Comparison of ENCODE assay signal across 1 cellular context in the genomic region with DNA sequence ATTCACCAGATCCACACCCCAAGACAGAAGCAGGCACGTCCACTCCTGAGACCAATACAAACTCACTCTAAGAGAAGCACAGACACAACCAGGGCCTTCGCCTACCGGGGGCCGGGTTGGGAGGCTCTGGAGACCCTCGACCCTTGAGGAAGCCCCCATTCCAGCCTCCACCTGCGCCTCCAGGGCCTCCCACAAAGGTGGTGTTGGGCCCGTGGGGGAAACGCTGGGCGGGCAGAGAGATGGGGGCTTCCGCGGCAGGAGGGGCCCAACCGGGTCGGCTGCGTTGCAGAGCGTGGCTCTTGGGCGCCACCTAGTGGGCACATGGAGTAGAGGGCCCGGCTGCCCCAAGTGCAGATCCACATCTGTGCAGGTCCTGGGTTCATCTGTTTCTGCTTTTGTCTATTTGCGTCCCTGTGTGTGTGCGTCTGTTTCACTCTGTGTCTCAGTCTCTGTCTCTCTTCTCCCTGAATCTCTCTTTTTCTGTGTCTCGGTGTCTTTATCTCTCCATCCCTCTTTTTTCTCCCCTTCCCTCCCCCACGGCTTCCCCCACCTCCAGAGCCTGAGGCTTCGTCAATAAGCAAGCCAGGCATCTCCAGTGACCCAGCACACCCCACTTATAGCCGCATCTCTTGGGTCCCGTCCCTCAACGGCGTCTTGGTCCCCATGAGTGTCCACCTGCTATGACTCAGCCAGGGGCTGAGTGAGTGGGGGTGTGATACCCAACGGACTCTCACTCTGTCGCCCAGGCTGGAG.
TF ChIP-seq lines count a peak whose summit lies in the region.

No MANE protein-coding gene starts in this region.

TF ChIP-seq in K562, 482 proteins besides CTCF, POLR2A, EP300 and RAD21 (continued from another document and continues in another):
- TF ChIP-seq ZNF609 (CRISPR knock-in tag; IDR thresholded peaks at IDR 0.05; ENCODE audit: borderline replicate concordance) = 0 out of 2 replicates have a peak, but pooled peaks have one; percentile 33
- TF ChIP-seq HMGXB4 (CRISPR knock-in tag; IDR thresholded peaks at IDR 0.05) = no peak
- no peak for TF ChIP-seq SREBF2 (CRISPR knock-in tag; IDR thresholded peaks at IDR 0.05)
- TF ChIP-seq U2AF1 (optimal IDR thresholded peaks at IDR 0.05; ENCODE audit: low read depth, low read length) = no peak
- TF ChIP-seq EWSR1 (IDR thresholded peaks at IDR 0.05; ENCODE audit: borderline replicate concordance, low read depth, partially characterized antibody) = no peak
- TF ChIP-seq, protein P1, sequence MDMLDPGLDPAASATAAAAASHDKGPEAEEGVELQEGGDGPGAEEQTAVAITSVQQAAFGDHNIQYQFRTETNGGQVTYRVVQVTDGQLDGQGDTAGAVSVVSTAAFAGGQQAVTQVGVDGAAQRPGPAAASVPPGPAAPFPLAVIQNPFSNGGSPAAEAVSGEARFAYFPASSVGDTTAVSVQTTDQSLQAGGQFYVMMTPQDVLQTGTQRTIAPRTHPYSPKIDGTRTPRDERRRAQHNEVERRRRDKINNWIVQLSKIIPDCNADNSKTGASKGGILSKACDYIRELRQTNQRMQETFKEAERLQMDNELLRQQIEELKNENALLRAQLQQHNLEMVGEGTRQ (CRISPR knock-in tag; IDR thresholded peaks at IDR 0.05) = no peak
- no peak for TF ChIP-seq ZBTB26 (CRISPR knock-in tag; IDR thresholded peaks at IDR 0.05)
- no peak for TF ChIP-seq ZNF354B (CRISPR knock-in tag; IDR thresholded peaks at IDR 0.05)
- TF ChIP-seq MECOM (CRISPR knock-in tag; IDR thresholded peaks at IDR 0.05) = no peak
- TF ChIP-seq HDAC8 (tag; IDR thresholded peaks at IDR 0.05) = no peak
- TF ChIP-seq TEAD4 (IDR thresholded peaks at IDR 0.05; ENCODE audit: low read length) = no peak
- TF ChIP-seq TEAD4 (CRISPR knock-in tag; IDR thresholded peaks at IDR 0.05; ENCODE audit: borderline replicate concordance) = no peak
- no peak for TF ChIP-seq PCBP1 (IDR thresholded peaks at IDR 0.05; ENCODE audit: low read depth, low read length, poor library complexity, severe bottlenecking)
- TF ChIP-seq CCNT2 (IDR thresholded peaks at IDR 0.05; ENCODE audit: borderline replicate concordance, extremely low read depth, insufficient read length, low read depth, low read length) = no peak
- TF ChIP-seq TCF7 (IDR thresholded peaks at IDR 0.05; ENCODE audit: borderline replicate concordance) = no peak
- no peak for TF ChIP-seq FOXO4 (CRISPR knock-in tag; IDR thresholded peaks at IDR 0.05)
- no peak for TF ChIP-seq GTF3C2 (IDR thresholded peaks at IDR 0.05; ENCODE audit: borderline replicate concordance, extremely low read depth, insufficient read length)
- TF ChIP-seq, protein P2, sequence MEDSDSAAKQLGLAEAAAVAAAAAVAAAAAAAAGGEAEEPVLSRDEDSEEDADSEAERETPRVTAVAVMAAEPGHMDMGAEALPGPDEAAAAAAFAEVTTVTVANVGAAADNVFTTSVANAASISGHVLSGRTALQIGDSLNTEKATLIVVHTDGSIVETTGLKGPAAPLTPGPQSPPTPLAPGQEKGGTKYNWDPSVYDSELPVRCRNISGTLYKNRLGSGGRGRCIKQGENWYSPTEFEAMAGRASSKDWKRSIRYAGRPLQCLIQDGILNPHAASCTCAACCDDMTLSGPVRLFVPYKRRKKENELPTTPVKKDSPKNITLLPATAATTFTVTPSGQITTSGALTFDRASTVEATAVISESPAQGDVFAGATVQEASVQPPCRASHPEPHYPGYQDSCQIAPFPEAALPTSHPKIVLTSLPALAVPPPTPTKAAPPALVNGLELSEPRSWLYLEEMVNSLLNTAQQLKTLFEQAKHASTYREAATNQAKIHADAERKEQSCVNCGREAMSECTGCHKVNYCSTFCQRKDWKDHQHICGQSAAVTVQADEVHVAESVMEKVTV (CRISPR knock-in tag; IDR thresholded peaks at IDR 0.05) = 0 out of 2 replicates have a peak, but pooled peaks have one; percentile 15
- no peak for TF ChIP-seq ZSCAN32 (CRISPR knock-in tag; IDR thresholded peaks at IDR 0.05)
- 0 out of 2 replicates have a peak, but pooled peaks have one; percentile 14 for TF ChIP-seq KLF16 (IDR thresholded peaks at IDR 0.05)
- TF ChIP-seq GTF2F1 (IDR thresholded peaks at IDR 0.05; ENCODE audit: low read depth, low read length) = no peak
- TF ChIP-seq ARNT (IDR thresholded peaks at IDR 0.05) = no peak
- no peak for TF ChIP-seq IFI16 (CRISPR knock-in tag; IDR thresholded peaks at IDR 0.05)
- no peak for TF ChIP-seq TCFL5 (CRISPR knock-in tag; conservative IDR thresholded peaks at IDR 0.05)
- TF ChIP-seq ZNF146 (CRISPR knock-in tag; IDR thresholded peaks at IDR 0.05; ENCODE audit: unreplicated experiment) = no peak
- TF ChIP-seq PHTF2 (CRISPR knock-in tag; IDR thresholded peaks at IDR 0.05) = no peak
- no peak for TF ChIP-seq STAT6 (CRISPR knock-in tag; IDR thresholded peaks at IDR 0.05)
- TF ChIP-seq MAFG (tag; conservative IDR thresholded peaks at IDR 0.05) = no peak
- no peak for TF ChIP-seq POLR2AphosphoS2 (IDR thresholded peaks at IDR 0.05; ENCODE audit: low read length)
- no peak for TF ChIP-seq SIN3A (IDR thresholded peaks at IDR 0.05; ENCODE audit: borderline replicate concordance in 2 of 2, control insufficient read depth in 1 of 2, low read depth in 2 of 2, low read length in 2 of 2)
- no peak for TF ChIP-seq NR3C1 (CRISPR knock-in tag; IDR thresholded peaks at IDR 0.05)
- TF ChIP-seq, protein P3, sequence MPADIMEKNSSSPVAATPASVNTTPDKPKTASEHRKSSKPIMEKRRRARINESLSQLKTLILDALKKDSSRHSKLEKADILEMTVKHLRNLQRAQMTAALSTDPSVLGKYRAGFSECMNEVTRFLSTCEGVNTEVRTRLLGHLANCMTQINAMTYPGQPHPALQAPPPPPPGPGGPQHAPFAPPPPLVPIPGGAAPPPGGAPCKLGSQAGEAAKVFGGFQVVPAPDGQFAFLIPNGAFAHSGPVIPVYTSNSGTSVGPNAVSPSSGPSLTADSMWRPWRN (IDR thresholded peaks at IDR 0.05; ENCODE audit: low read depth) = no peak
- no peak for TF ChIP-seq IRF2 (CRISPR knock-in tag; IDR thresholded peaks at IDR 0.05)
- no peak for TF ChIP-seq ZNF253 (CRISPR knock-in tag; conservative IDR thresholded peaks at IDR 0.05)
- TF ChIP-seq HMG20A (CRISPR knock-in tag; conservative IDR thresholded peaks at IDR 0.05) = no peak
- TF ChIP-seq SUPT5H (IDR thresholded peaks at IDR 0.05) = no peak
- no peak for TF ChIP-seq NFIC (IDR thresholded peaks at IDR 0.05)
- TF ChIP-seq PHF20 (IDR thresholded peaks at IDR 0.05; ENCODE audit: partially characterized antibody) = no peak
